In the genomic region with DNA sequence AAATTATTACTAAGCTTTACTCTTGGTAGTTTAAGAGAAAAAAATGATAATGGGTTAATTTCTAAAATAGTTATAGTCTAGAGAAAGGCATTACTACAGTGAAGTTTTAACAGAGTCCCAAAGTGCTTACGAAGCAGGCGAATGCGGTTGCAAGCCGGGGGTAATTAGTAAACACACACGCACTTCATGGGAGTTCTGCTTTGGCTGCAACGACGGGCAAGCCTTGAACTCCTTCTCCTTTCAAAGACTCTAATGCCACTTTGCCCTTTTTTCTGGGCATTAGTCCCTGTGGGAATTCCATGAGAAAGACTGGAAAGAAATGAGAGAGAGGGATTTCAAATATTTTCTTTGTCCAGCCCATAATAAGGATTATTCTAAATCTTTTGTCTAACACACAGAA, we compare ENCODE assay signal across 21 cellular contexts.
"Had no signal": no experiment of that assay in that cellular context is flagged by ENCODE, and none has a peak within 500 bp of the region (broad histone marks: within the 10 kb centered on the region; RNA-seq: fewer than 3 reads in every experiment).

No MANE protein-coding gene starts in this region.

- H3K27ac Mint-ChIP-seq: activated B cell treated with CpG ODN at 0.5 μM for 24 hours; activated CD4-positive, alpha-beta T cell treated with anti-CD3 and anti-CD28 coated beads for 36 hours; mesothelial cell of epicardium; natural killer cell; stimulated activated naive CD8-positive, alpha-beta T cell treated with anti-CD3 and anti-CD28 coated beads, Interleukin-15, Interleukin-2, amounts not matched to agents 100 ng/mL and 50 ng/mL, for 24 hours; T-helper 1 cell treated with Interleukin-12 subunit alpha and Interleukin-12 subunit beta and Interleukin-4 antibody, amounts not matched to agents 30 μg/mL and 1 μg/mL, for 36 hours had no signal

- H3K27me3 ChIP-seq: cardiac muscle cell, ovary, tibial nerve had no signal

- H3K36me3 Mint-ChIP-seq: natural killer cell had no signal

- H3K4me1 Mint-ChIP-seq: activated B cell treated with CpG ODN at 0.5 μM for 24 hours; activated CD4-positive, alpha-beta T cell treated with anti-CD3 and anti-CD28 coated beads for 36 hours; natural killer cell had no signal

- H3K4me1 ChIP-seq: heart right ventricle, lower lobe of right lung, psoas muscle, tibial nerve had no signal

- H3K4me3 ChIP-seq: cardiac muscle cell, heart right ventricle, lower lobe of right lung, ovary, psoas muscle, tibial nerve had no signal

- H3K4me3 Mint-ChIP-seq: activated B cell treated with CpG ODN at 0.5 μM for 24 hours; activated CD4-positive, alpha-beta T cell treated with anti-CD3 and anti-CD28 coated beads for 36 hours; activated T-cell treated with anti-CD3 and anti-CD28 coated beads, Interleukin-2, amount 50 U/mL, for 4 hours; mesothelial cell of epicardium; natural killer cell; stimulated activated naive CD8-positive, alpha-beta T cell treated with anti-CD3 and anti-CD28 coated beads, Interleukin-15, Interleukin-2, amounts not matched to agents 100 ng/mL and 50 ng/mL, for 24 hours; T-helper 1 cell treated with Interleukin-12 subunit alpha and Interleukin-12 subunit beta and Interleukin-4 antibody, amounts not matched to agents 30 μg/mL and 1 μg/mL, for 36 hours had no signal

- DNase-seq: activated B cell treated with CpG ODN at 0.5 μM for 24 hours; activated CD4-positive, alpha-beta T cell treated with anti-CD3 and anti-CD28 coated beads for 36 hours; activated CD4-positive, alpha-beta T cell treated with anti-CD3 and anti-CD28 coated beads, Interleukin-2, amount 50 U/mL, for 4 hours; activated CD8-positive, alpha-beta memory T cell treated with anti-CD3 and anti-CD28 coated beads, Interleukin-2, amount 50 U/mL, for 48 hours; activated naive CD4-positive, alpha-beta T cell treated with Interleukin-2 at 50 U/mL for 16 hours; activated T-cell treated with anti-CD3 and anti-CD28 coated beads, Interleukin-2, amount 50 U/mL, for 4 hours; heart right ventricle; lower lobe of right lung; natural killer cell; ovary; psoas muscle; right cardiac atrium; stimulated activated CD4-positive, alpha-beta T cell treated with anti-CD3 and anti-CD28 coated beads, Interleukin-12 subunit alpha, Interleukin-12 subunit beta, amount 100 ng/mL, for 4 hours; T1000 had no signal

- H3K27me3 Mint-ChIP-seq: stimulated activated naive CD8-positive, alpha-beta T cell treated with anti-CD3 and anti-CD28 coated beads, Interleukin-15, Interleukin-2, amounts not matched to agents 100 ng/mL and 50 ng/mL, for 24 hours had no signal

- H3K36me3 ChIP-seq: cardiac muscle cell, heart right ventricle, lower lobe of right lung, neutrophil, ovary, tibial nerve had no signal

- H3K9me3 Mint-ChIP-seq: activated B cell treated with CpG ODN at 0.5 μM for 24 hours; activated T-cell treated with anti-CD3 and anti-CD28 coated beads, Interleukin-2, amount 50 U/mL, for 4 hours; stimulated activated naive CD8-positive, alpha-beta T cell treated with anti-CD3 and anti-CD28 coated beads, Interleukin-15, Interleukin-2, amounts not matched to agents 100 ng/mL and 50 ng/mL, for 24 hours; T-helper 1 cell treated with Interleukin-12 subunit alpha and Interleukin-12 subunit beta and Interleukin-4 antibody, amounts not matched to agents 30 μg/mL and 1 μg/mL, for 36 hours had no signal

- ATAC-seq: activated CD4-positive, alpha-beta T cell treated with anti-CD3 and anti-CD28 coated beads for 36 hours; activated T-cell treated with anti-CD3 and anti-CD28 coated beads, Interleukin-2, amount 50 U/mL, for 4 hours; heart right ventricle; left lobe of liver; lower lobe of right lung; natural killer cell; psoas muscle; right cardiac atrium had no signal

- H3K27ac ChIP-seq: cardiac muscle cell, heart right ventricle, lower lobe of right lung, neutrophil, ovary, psoas muscle, tibial nerve had no signal

- H3K9me3 ChIP-seq: lower lobe of right lung, neutrophil, ovary, tibial nerve had no signal
